ENCODE assay signal across 22 cellular contexts in genomic region chr4:101411926-101412325, GRCh38.
"Had no signal": no experiment of that assay in that cellular context is flagged by ENCODE, and none has a peak within 500 bp of the region (broad histone marks: within the 10 kb centered on the region; RNA-seq: fewer than 3 reads in every experiment).

No MANE protein-coding gene starts in this region.

- H3K9me3 ChIP-seq: ovary, right atrium auricular region, sigmoid colon, thyroid gland, upper lobe of left lung, uterus had no signal

- H3K27me3 ChIP-seq: heart left ventricle, neural progenitor cell, ovary, right atrium auricular region, sigmoid colon, thyroid gland, upper lobe of left lung, uterus had no signal

- H3K4me1 Mint-ChIP-seq: neural progenitor cell had no signal

- H3K4me3 ChIP-seq: heart left ventricle, lung, neural progenitor cell, ovary, right atrium auricular region, sigmoid colon, thyroid gland, upper lobe of left lung, uterus had no signal

- H3K9me3 Mint-ChIP-seq: natural killer cell treated with Interleukin-12 subunit alpha and Interleukin-12 subunit beta and Interleukin-15 and Interleukin-18, amount 100 ng/mL, for 72 hours; neural progenitor cell had no signal

- H3K4me1 ChIP-seq: neural progenitor cell, right atrium auricular region, sigmoid colon, thyroid gland, upper lobe of left lung, uterus had no signal

- DNase-seq: effector CD4-positive, alpha-beta T cell; endodermal cell; foreskin melanocyte; heart left ventricle; hippocampal formation; left colon; left ventricle myocardium superior; mesenchymal stem cell; midbrain; nucleus accumbens; ovary; sigmoid colon; stimulated activated CD4-positive, alpha-beta T cell treated with anti-CD3 and anti-CD28 coated beads, Interleukin-2, amount 100 ng/mL, for 24 hours; stimulated activated naive CD4-positive, alpha-beta T cell treated with Interleukin-2 at 50 U/mL for 16 hours; thyroid gland; uterus had no signal

- H3K27ac Mint-ChIP-seq: endodermal cell; natural killer cell treated with Interleukin-12 subunit alpha and Interleukin-12 subunit beta and Interleukin-15 and Interleukin-18, amount 100 ng/mL, for 72 hours; neural progenitor cell had no signal

- ATAC-seq: heart left ventricle; left colon; left ventricle myocardium superior; natural killer cell treated with Interleukin-12 subunit alpha and Interleukin-12 subunit beta and Interleukin-15 and Interleukin-18, amount 100 ng/mL, for 72 hours had no signal

- H3K27ac ChIP-seq: heart left ventricle, neural progenitor cell, ovary, right atrium auricular region, sigmoid colon, skin epidermis, thyroid gland, upper lobe of left lung, uterus had no signal

- H3K4me3 Mint-ChIP-seq: endodermal cell; natural killer cell treated with Interleukin-12 subunit alpha and Interleukin-12 subunit beta and Interleukin-15 and Interleukin-18, amount 100 ng/mL, for 72 hours; neural progenitor cell had no signal

- H3K36me3 Mint-ChIP-seq: neural progenitor cell had no signal

- H3K36me3 ChIP-seq: heart left ventricle, neural progenitor cell, ovary, right atrium auricular region, sigmoid colon, thyroid gland, upper lobe of left lung, uterus had no signal
